ENCODE assay signal across 23 cellular contexts in genomic region chr15:77838595-77838994, GRCh38.
"Had no signal": no experiment of that assay in that cellular context is flagged by ENCODE, and none has a peak within 500 bp of the region (broad histone marks: within the 10 kb centered on the region; RNA-seq: fewer than 3 reads in every experiment).

No MANE protein-coding gene starts in this region.

- H3K4me1 Mint-ChIP-seq: activated CD4-positive, alpha-beta T cell treated with anti-CD3 and anti-CD28 coated beads for 36 hours had no signal

- H3K36me3 ChIP-seq: ascending aorta, brain microvascular endothelial cell, esophagus squamous epithelium, gastrocnemius medialis, neural progenitor cell, SJSA1, stomach, suprapubic skin, transverse colon had no signal

- H3K4me3 Mint-ChIP-seq: activated CD4-positive, alpha-beta T cell treated with anti-CD3 and anti-CD28 coated beads for 36 hours; activated T-cell treated with anti-CD3 and anti-CD28 coated beads, Interleukin-2, amount 50 U/mL, for 72 hours; effector memory CD8-positive, alpha-beta T cell; neural progenitor cell had no signal

- H3K4me3 ChIP-seq: ascending aorta, esophagus squamous epithelium, gastrocnemius medialis, neural progenitor cell, SJSA1, stomach, suprapubic skin, transverse colon had no signal

- H3K27me3 ChIP-seq: ascending aorta, neural progenitor cell had no signal

- H3K27ac ChIP-seq: ascending aorta, brain microvascular endothelial cell, esophagus squamous epithelium, gastrocnemius medialis, neural progenitor cell, SJSA1, stomach, suprapubic skin, transverse colon had no signal

- H3K9me3 Mint-ChIP-seq: activated T-cell treated with anti-CD3 and anti-CD28 coated beads, Interleukin-2, amount 50 U/mL, for 72 hours; effector memory CD8-positive, alpha-beta T cell had no signal

- H3K9me3 ChIP-seq: ascending aorta, esophagus squamous epithelium, gastrocnemius medialis, SJSA1, stomach, suprapubic skin, transverse colon had no signal

- H3K4me1 ChIP-seq: ascending aorta, gastrocnemius medialis, SJSA1, stomach, suprapubic skin, transverse colon had no signal

- ATAC-seq: activated CD4-positive, alpha-beta T cell treated with anti-CD3 and anti-CD28 coated beads for 36 hours; activated T-cell treated with anti-CD3 and anti-CD28 coated beads, Interleukin-2, amount 50 U/mL, for 72 hours; effector memory CD8-positive, alpha-beta T cell; gastrocnemius medialis; left colon had no signal

- DNase-seq: activated CD4-positive, alpha-beta T cell treated with anti-CD3 and anti-CD28 coated beads for 36 hours; activated CD4-positive, alpha-beta T cell treated with anti-CD3 and anti-CD28 coated beads, Interleukin-2, amount 50 U/mL, for 4 hours; activated effector memory CD4-positive, alpha-beta T cell treated with Interleukin-2 at 50 U/mL for 16 hours; activated naive CD4-positive, alpha-beta T cell treated with anti-CD3 and anti-CD28 coated beads, Interleukin-2, amount 50 U/mL, for 16 hours; activated T-cell treated with anti-CD3 and anti-CD28 coated beads, Interleukin-2, amount 50 U/mL, for 72 hours; brain microvascular endothelial cell; central memory CD4-positive, alpha-beta T cell; effector memory CD8-positive, alpha-beta T cell; esophagus squamous epithelium; gastrocnemius medialis; hippocampal formation; left colon; mesenchymal stem cell; retina; stimulated activated CD4-positive, alpha-beta T cell treated with anti-CD3 and anti-CD28 coated beads, Interleukin-12 subunit alpha, Interleukin-12 subunit beta, amount 100 ng/mL, for 4 hours; stomach; T-helper 9 cell; transverse colon had no signal

- H3K27ac Mint-ChIP-seq: activated CD4-positive, alpha-beta T cell treated with anti-CD3 and anti-CD28 coated beads for 36 hours; activated T-cell treated with anti-CD3 and anti-CD28 coated beads, Interleukin-2, amount 50 U/mL, for 72 hours; effector memory CD8-positive, alpha-beta T cell; neural progenitor cell; progenitor cell of endocrine pancreas had no signal

- H3K36me3 Mint-ChIP-seq: neural progenitor cell had no signal
